35 cellular contexts compared by ENCODE assay signal in genomic region chr4:172311682-172312081, GRCh38.
"Had no signal": no experiment of that assay in that cellular context is flagged by ENCODE, and none has a peak within 500 bp of the region (broad histone marks: within the 10 kb centered on the region; RNA-seq: fewer than 3 reads in every experiment).

No MANE protein-coding gene starts in this region.

- DNase-seq: Karpas-422, Kasumi-1, MG63, MM.1S, MV-4-11, NCI-H1048, NCI-H1092, NCI-H1092 treated with DMSO at 0.1 percent for 48 hours, NCI-H1105, NCI-H1105 treated with DMSO at 0.1 percent for 48 hours, NCI-H1417, NCI-H1417 treated with DMSO at 0.1 percent for 48 hours, NCI-H1436, NCI-H1436 treated with DMSO at 0.1 percent for 48 hours, NCI-H146, NCI-H1694, NCI-H1694 treated with DMSO at 0.1 percent for 48 hours, NCI-H187, NCI-H187 treated with DMSO at 0.1 percent for 48 hours, NCI-H1930, NCI-H2029, NCI-H2029 treated with DMSO at 0.1 percent for 48 hours, NCI-H2081, NCI-H2081 treated with DMSO at 0.1 percent for 48 hours, NCI-H2107, NCI-H2171, NCI-H2171 treated with DMSO at 0.1 percent for 48 hours, NCI-H2227 treated with DMSO at 0.1 percent for 48 hours, NCI-H226, NCI-H345, NCI-H446, NCI-H446 treated with DMSO at 0.1 percent for 48 hours, NCI-H510A, NCI-H510A treated with DMSO at 0.1 percent for 48 hours, NCI-H524 had no signal

- H3K4me3 ChIP-seq: MG63 had no signal

- H3K36me3 ChIP-seq: MG63 had no signal

- H3K9me3 ChIP-seq: MG63 had no signal

- H3K27me3 ChIP-seq: MG63 had no signal
